In the genomic region with DNA sequence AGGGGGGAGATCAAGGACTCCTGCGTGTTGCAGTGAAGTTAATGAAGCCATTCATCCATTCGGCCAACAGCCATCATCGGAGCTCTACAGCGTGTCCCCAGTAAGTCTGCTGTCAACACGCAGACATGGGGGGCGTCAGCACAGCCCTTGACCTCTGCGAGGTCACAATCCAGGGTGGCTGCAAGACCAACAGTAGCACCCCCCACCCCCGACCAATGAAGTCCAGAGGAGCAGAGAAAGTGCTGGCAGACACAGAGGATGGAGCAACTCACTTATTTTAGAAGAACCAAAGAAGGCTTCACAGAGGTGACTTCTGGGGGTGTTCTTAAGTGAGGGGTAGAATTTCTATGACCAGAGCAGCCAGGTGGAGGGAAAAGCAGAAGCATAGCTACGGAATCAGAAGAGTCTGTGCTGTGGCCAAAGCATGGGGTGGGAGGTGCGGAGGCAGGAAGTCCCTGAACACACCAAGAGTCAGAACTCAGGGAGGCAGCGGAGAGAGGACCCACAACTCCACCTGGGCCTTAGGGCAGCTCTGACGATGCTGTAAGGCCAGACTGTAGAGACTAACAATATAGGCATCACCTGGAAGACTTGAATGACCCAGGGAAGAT, we compare ENCODE assay signal across 20 cellular contexts.
DNase-seq lines count a peak whose midpoint lies in the region; ATAC-seq, FAIRE-seq and TF ChIP-seq lines count a peak whose summit lies in the region.
"Had no signal": no experiment of that assay in that cellular context is flagged by ENCODE, and none has a peak within 500 bp of the region (broad histone marks: within the 10 kb centered on the region; RNA-seq: fewer than 3 reads in every experiment).

No MANE protein-coding gene starts in this region.

- H3K9me3 ChIP-seq in HepG2 (ENCODE audit: low read length): no peaks in the 10 kb centered on the region
- H3K9me3 ChIP-seq in right lobe of liver: no peaks in the 10 kb centered on the region
- H3K9me3 ChIP-seq: uterus had no signal

- TF ChIP-seq EP300 in HepG2 (IDR thresholded peaks at IDR 0.05; ENCODE audit: low read depth in 2 of 2, low read length in 2 of 2) (no peak), HepG2 (CRISPR knock-in tag; IDR thresholded peaks at IDR 0.05; ENCODE audit: borderline replicate concordance) (no peak)

- no peak overlapping the region for H2AFZ ChIP-seq in HepG2 (ENCODE audit: low read length)

- no peak overlapping the region for H3K4me3 ChIP-seq in HepG2 (replicated peaks in 1 of 3; ENCODE audit: insufficient read depth in 1 of 3, low read depth in 2 of 3, low read length in 3 of 3)
- H3K4me3 ChIP-seq in right lobe of liver: no peak overlapping the region
- H3K4me3 ChIP-seq: coronary artery, uterus had no signal

- H3K36me3 ChIP-seq in HepG2 (replicated peaks in 1 of 2; ENCODE audit: control insufficient read depth in 1 of 2, insufficient read depth in 2 of 2, low read length in 2 of 2) (no peaks in the 10 kb centered on the region), right lobe of liver (no peaks in the 10 kb centered on the region)
- H3K36me3 ChIP-seq: uterus had no signal

- in situ Hi-C loops in HepG2 (cut with HindIII; ENCODE audit: extremely low pct_ligation_motif_present, low pct_unique_long_range_greater_than_20kb): no loop called here

- peak overlapping the region; percentile 73 for H3K27ac Mint-ChIP-seq in activated CD8-positive, alpha-beta T cell treated with anti-CD3 and anti-CD28 coated beads for 36 hours
- peak overlapping the region; percentile 6 for H3K27ac Mint-ChIP-seq in type B pancreatic cell
- H3K27ac Mint-ChIP-seq: activated T-helper 17 cell treated with anti-CD3 and anti-CD28 coated beads, Interleukin-2, amount 50 U/mL, for 72 hours had no signal

- H3K27me3 ChIP-seq in HepG2 (ENCODE audit: control insufficient read depth in 1 of 2, insufficient read depth in 2 of 2, low read length in 2 of 2) (no peaks in the 10 kb centered on the region), right lobe of liver (no peaks in the 10 kb centered on the region), layer of hippocampus (ENCODE audit: control insufficient read depth, insufficient read depth, low read length) (no peaks in the 10 kb centered on the region)
- H3K27me3 ChIP-seq: uterus had no signal

- TF ChIP-seq RAD21 in HepG2 (CRISPR knock-in tag; IDR thresholded peaks at IDR 0.05): no peak

- peaks cover 7% of the 10 kb centered on the region for H3K9me3 Mint-ChIP-seq in activated CD8-positive, alpha-beta T cell treated with anti-CD3 and anti-CD28 coated beads for 36 hours
- H3K9me3 Mint-ChIP-seq in type B pancreatic cell: no peaks in the 10 kb centered on the region
- H3K9me3 Mint-ChIP-seq: activated T-helper 17 cell treated with anti-CD3 and anti-CD28 coated beads, Interleukin-2, amount 50 U/mL, for 72 hours had no signal

- H3K4me2 ChIP-seq in HepG2 (ENCODE audit: low read depth, low read length): peak overlapping the region; percentile 55

- H3K4me1 ChIP-seq in HepG2 (ENCODE audit: insufficient read depth, low read length) (peaks cover 92% of the 10 kb centered on the region), right lobe of liver (peaks cover 0 to 42% (median 24%) of the 10 kb centered on the region in 4 donors)
- H3K4me1 ChIP-seq: uterus had no signal

- no peak overlapping the region for H3K9ac ChIP-seq in HepG2 (ENCODE audit: insufficient read depth, low read depth, low read length)

- BruUV-seq in HepG2 (replicated peaks; lab: Mats Ljungman, UMichigan): no TSS peak

- H3K4me1 Mint-ChIP-seq in activated CD8-positive, alpha-beta T cell treated with anti-CD3 and anti-CD28 coated beads for 36 hours (ENCODE audit: low read depth): peaks cover 59% of the 10 kb centered on the region
- H3K4me1 Mint-ChIP-seq in type B pancreatic cell (ENCODE audit: unreplicated experiment): peaks cover 39% of the 10 kb centered on the region

- DNase-seq in HepG2 (ENCODE audit: low spot score) (no peak), right lobe of liver (no peak), type B pancreatic cell (ENCODE audit: extremely low spot score, unreplicated experiment) (no peak), RCC 7860 (ENCODE audit: low spot score) (no peak), epidermal melanocyte (ENCODE audit: insufficient read length, low spot score) (no peak)
- DNase-seq in activated CD8-positive, alpha-beta T cell treated with anti-CD3 and anti-CD28 coated beads for 36 hours: peak; percentile 36
- DNase-seq: aorta; COR-L47; foreskin fibroblast; NCI-H1930; NK-92 treated with Interleukin-12 subunit alpha and Interleukin-12 subunit beta, amount 100 ng/mL, for 24 hours; stimulated activated CD4-positive, alpha-beta T cell treated with anti-CD3 and anti-CD28 coated beads, Interleukin-15, amount 100 ng/mL, for 24 hours; stimulated activated naive CD4-positive, alpha-beta T cell treated with Interleukin-2 at 50 U/mL for 16 hours; uterus had no signal

- H3K27me3 Mint-ChIP-seq in activated CD8-positive, alpha-beta T cell treated with anti-CD3 and anti-CD28 coated beads for 36 hours: no peaks in the 10 kb centered on the region
- no peaks in the 10 kb centered on the region for H3K27me3 Mint-ChIP-seq in type B pancreatic cell
- H3K27me3 Mint-ChIP-seq: activated T-helper 17 cell treated with anti-CD3 and anti-CD28 coated beads, Interleukin-2, amount 50 U/mL, for 72 hours had no signal

- FAIRE-seq in HepG2 (lab: Jason Lieb, UNC): no peak
- no peak for FAIRE-seq in RCC 7860 (lab: Jason Lieb, UNC)
- FAIRE-seq: H54 had no signal

- TF ChIP-seq POLR2A in HepG2 (IDR thresholded peaks at IDR 0.05; ENCODE audit: insufficient read depth in 1 of 2, low read depth in 2 of 2, low read length in 2 of 2) (no peak), right lobe of liver (IDR thresholded peaks at IDR 0.05) (no peak)

- WGBS in HepG2 (ENCODE audit: low lambda C conversion rate): 79% methylated on average over 7 of the region's 12 CpGs
- 84% methylated on average over 10 of the region's 12 CpGs for WGBS in right lobe of liver (ENCODE audit: insufficient coverage, low coverage, low lambda C conversion rate, missing lambda C conversion rate)

- peaks cover 6% of the 10 kb centered on the region for H3K36me3 Mint-ChIP-seq in activated CD8-positive, alpha-beta T cell treated with anti-CD3 and anti-CD28 coated beads for 36 hours (ENCODE audit: low read depth)
- no peaks in the 10 kb centered on the region for H3K36me3 Mint-ChIP-seq in type B pancreatic cell

- H3K27ac ChIP-seq in HepG2 (ENCODE audit: extremely low read length, insufficient read depth, low read length): peak overlapping the region; percentile 49
- H3K27ac ChIP-seq in right lobe of liver: no peak overlapping the region
- H3K27ac ChIP-seq in layer of hippocampus (ENCODE audit: low read depth, low read length): peak overlapping the region; percentile 8
- H3K27ac ChIP-seq: coronary artery, RWPE1 had no signal

- no peak for TF ChIP-seq CTCF in HepG2 (CRISPR knock-in tag; IDR thresholded peaks at IDR 0.05)
- no peak for TF ChIP-seq CTCF in right lobe of liver (IDR thresholded peaks at IDR 0.05)
- no peak for TF ChIP-seq CTCF in activated CD8-positive, alpha-beta T cell treated with anti-CD3 and anti-CD28 coated beads for 36 hours (IDR thresholded peaks at IDR 0.05)
- no peak for TF ChIP-seq CTCF in type B pancreatic cell (conservative IDR thresholded peaks at IDR 0.05)

- POLR2A ChIA-PET in HepG2 (lab: Yijun Ruan, JAX): interaction anchor here (1.2 kb wide), 1 partner anchor 22 kb away, joined by 4 read pairs; no protein-coding TSS in a partner anchor
- POLR2A ChIA-PET in activated CD8-positive, alpha-beta T cell treated with anti-CD3 and anti-CD28 coated beads for 36 hours (lab: Charles Lee): interaction anchor here (1.0 kb wide), 2 partner anchors 37 to 294 kb away, joined by 3 read pairs; no protein-coding TSS in a partner anchor

- H3K4me3 Mint-ChIP-seq in activated CD8-positive, alpha-beta T cell treated with anti-CD3 and anti-CD28 coated beads for 36 hours: peak overlapping the region; percentile 50
- no peak overlapping the region for H3K4me3 Mint-ChIP-seq in type B pancreatic cell
- H3K4me3 Mint-ChIP-seq: activated T-helper 17 cell treated with anti-CD3 and anti-CD28 coated beads, Interleukin-2, amount 50 U/mL, for 72 hours had no signal

- no peak; the same call in 2 of the 3 replicates for ATAC-seq in HepG2
- no peak for ATAC-seq in right lobe of liver
- ATAC-seq in activated CD8-positive, alpha-beta T cell treated with anti-CD3 and anti-CD28 coated beads for 36 hours: no peak
- ATAC-seq in HG02981 (IDR thresholded peaks at IDR 0.05; ENCODE audit: unreplicated experiment): no peak
- ATAC-seq: activated T-helper 17 cell treated with anti-CD3 and anti-CD28 coated beads, Interleukin-2, amount 50 U/mL, for 72 hours had no signal

- H3K79me2 ChIP-seq in HepG2 (ENCODE audit: insufficient read depth, low read length): no peaks in the 10 kb centered on the region

- no peaks in the 10 kb centered on the region for H4K20me1 ChIP-seq in HepG2 (ENCODE audit: insufficient read depth, low read length)

- intact Hi-C loops in HepG2 (cut with micrococcal nuclease; ENCODE audit: unreplicated experiment) (loop anchor here (5.0 kb wide), 1 partner anchor 181 kb away; no protein-coding TSS in a partner anchor), right lobe of liver (cut with DNase I) (loop anchor here in 1 of 2 donors (10.0 kb wide), 2 partner anchors 54 to 184 kb away; a partner anchor contains a TSS)
- intact Hi-C loops in activated CD8-positive, alpha-beta T cell treated with anti-CD3 and anti-CD28 coated beads for 36 hours (cut with micrococcal nuclease): no loop called here

- CTCF ChIA-PET in HepG2 (lab: Yijun Ruan, JAX; ENCODE audit: low intra/inter-chr PET ratio, low total read pairs): no interaction called here
- CTCF ChIA-PET in activated CD8-positive, alpha-beta T cell treated with anti-CD3 and anti-CD28 coated beads for 36 hours (lab: Charles Lee): interaction anchor here (1.0 to 1.2 kb wide), 3 partner anchors 30 to 189 kb away, joined by 3 read pairs; no protein-coding TSS in a partner anchor

TF ChIP-seq in HepG2, 621 proteins besides CTCF, POLR2A, EP300 and RAD21:
- TF ChIP-seq FOXA3 (CRISPR knock-in tag; IDR thresholded peaks at IDR 0.05) (no peak), MTA1 (CRISPR knock-in tag; IDR thresholded peaks at IDR 0.05; ENCODE audit: borderline replicate concordance) (0 out of 2 replicates have a peak, but pooled peaks have one; percentile 3)

Comparison
In these comparisons a context has a peak if more than half of its experiments do, and no peak if none do; other contexts are left out.
1. H3K27ac ChIP-seq: peak in HepG2 (single experiment) and layer of hippocampus (single experiment); none in right lobe of liver (0 of 3).